Comparison of ENCODE assay signal across 25 cellular contexts in genomic region chr13:21022694-21023325, GRCh38. TPM values are rescaled to one million over a fixed set of nuclear protein-coding genes. Genes with fewer than 3 reads are reported as not detected.
DNase-seq lines count a peak whose midpoint lies in the region; ATAC-seq and TF ChIP-seq lines count a peak whose summit lies in the region.
"Had no signal": no experiment of that assay in that cellular context is flagged by ENCODE, and none has a peak within 500 bp of the region (broad histone marks: within the 10 kb centered on the region; RNA-seq: fewer than 3 reads in every experiment).

No MANE protein-coding gene starts in this region.

- no peaks in the 10 kb centered on the region for H3K9me2 ChIP-seq in HCT116 (ENCODE audit: insufficient read depth)

- POLR2A ChIA-PET in HCT116 (lab: Charles Lee), result no interaction called here

- RAD21 ChIA-PET in HCT116 (lab: Charles Lee; ENCODE audit: low non-redundant PET in 1 of 2, low total read pairs in 2 of 2, uncharacterized antibody in 2 of 2, unreplicated experiment in 2 of 2), result no interaction called here

- no peak overlapping the region for H3K4me2 ChIP-seq in HCT116 (ENCODE audit: low read length)

- H3K27me3 ChIP-seq in HCT116 (ENCODE audit: insufficient read depth, low read length), result no peaks in the 10 kb centered on the region
- H3K27me3 ChIP-seq in neutrophil, result no peaks in the 10 kb centered on the region
- H3K27me3 ChIP-seq: heart right ventricle, suprapubic skin had no signal

- no peak overlapping the region for H3K4me3 Mint-ChIP-seq in natural killer cell
- H3K4me3 Mint-ChIP-seq: activated naive CD8-positive, alpha-beta T cell treated with anti-CD3 and anti-CD28 coated beads, Interleukin-2, amount 10 ng/mL, durations not matched to agents 7 days and 5 days; activated T-helper 1 cell treated with anti-CD3 and anti-CD28 coated beads, Interleukin-12 subunit alpha, Interleukin-12 subunit beta, Interleukin-2, Interleukin-4 antibody, amounts not matched to agents 30 ng/mL and 10 ng/mL and 1 ng/mL, durations not matched to agents 14 hours and 24 hours and 36 hours; CD8-positive, alpha-beta memory T cell; natural killer cell treated with Interleukin-12 subunit alpha and Interleukin-12 subunit beta and Interleukin-15 and Interleukin-18, amount 100 ng/mL, for 72 hours had no signal

- H3K27ac Mint-ChIP-seq in natural killer cell, result peak overlapping the region in 1 of 2 donors; percentile 11
- H3K27ac Mint-ChIP-seq: activated naive CD8-positive, alpha-beta T cell treated with anti-CD3 and anti-CD28 coated beads, Interleukin-2, amount 10 ng/mL, durations not matched to agents 7 days and 5 days; activated T-helper 1 cell treated with anti-CD3 and anti-CD28 coated beads, Interleukin-12 subunit alpha, Interleukin-12 subunit beta, Interleukin-2, Interleukin-4 antibody, amounts not matched to agents 30 ng/mL and 10 ng/mL and 1 ng/mL, durations not matched to agents 14 hours and 24 hours and 36 hours; natural killer cell treated with Interleukin-12 subunit alpha and Interleukin-12 subunit beta and Interleukin-15 and Interleukin-18, amount 100 ng/mL, for 72 hours had no signal

- no peak for DNase-seq in HCT116 (ENCODE audit: low read depth, low spot score)
- DNase-seq in NCI-H2227 (lab: John Stamatoyannopoulos, UW; ENCODE audit: unreplicated experiment), result peak; percentile 66
- no peak for DNase-seq in epithelial cell of proximal tubule (ENCODE audit: low read depth)
- DNase-seq in natural killer cell, result no peak
- no peak for DNase-seq in SKM-1 (lab: John Stamatoyannopoulos, UW; ENCODE audit: unreplicated experiment)
- no peak for DNase-seq in epidermal melanocyte (ENCODE audit: insufficient read length, low spot score)
- no peak for DNase-seq in GM19240 (ENCODE audit: insufficient read length, low spot score)
- DNase-seq: activated CD4-positive, alpha-beta T cell treated with anti-CD3 and anti-CD28 coated beads for 1 hour; activated naive CD8-positive, alpha-beta T cell treated with anti-CD3 and anti-CD28 coated beads, Interleukin-2, amount 10 ng/mL, durations not matched to agents 7 days and 5 days; CD8-positive, alpha-beta memory T cell; cortex of kidney; DMS53; heart right ventricle; mesenchymal stem cell; NCI-H526 treated with DMSO at 0.1 percent for 48 hours; stimulated activated CD4-positive, alpha-beta T cell treated with anti-CD3 and anti-CD28 coated beads, Interleukin-12 subunit alpha, Interleukin-12 subunit beta, amount 100 ng/mL, for 4 hours; stimulated activated CD8-positive, alpha-beta memory T cell treated with anti-CD3 and anti-CD28 coated beads, Interleukin-4, amount 100 ng/mL, for 48 hours; T1000 had no signal

- H3K27ac ChIP-seq in HCT116 (ENCODE audit: low read depth, low read length), result no peak overlapping the region
- H3K27ac ChIP-seq in neutrophil, result peak overlapping the region; percentile 44
- H3K27ac ChIP-seq: heart right ventricle, suprapubic skin had no signal

- peaks cover 6 to 12% of the 10 kb centered on the region in 2 experiments; a peak in 3 of 4 replicates for H3K4me1 ChIP-seq in HCT116 (ENCODE audit: control insufficient read depth in 1 of 2, insufficient read depth in 2 of 2, low read length in 2 of 2)
- peaks cover 14 to 20% of the 10 kb centered on the region in 2 experiments for H3K4me1 ChIP-seq in neutrophil (ENCODE audit: control insufficient read depth in 1 of 2, insufficient read depth in 1 of 2, low read depth in 1 of 2, low read length in 1 of 2)
- H3K4me1 ChIP-seq: suprapubic skin had no signal

- H4K20me1 ChIP-seq in HCT116 (ENCODE audit: insufficient read depth), result 0 out of 2 replicates have a peak, but pooled peaks cover 5% of the 10 kb centered on the region

- CTCF ChIA-PET in HCT116 (lab: Charles Lee), result no interaction called here

- TF ChIP-seq RAD21 in HCT116 (IDR thresholded peaks at IDR 0.05; ENCODE audit: low read depth), result no peak

- TF ChIP-seq CTCF in HCT116 (IDR thresholded peaks at IDR 0.05 in 2 of 3, conservative IDR thresholded peaks at IDR 0.05 in 1 of 3; ENCODE audit: borderline replicate concordance in 1 of 3, insufficient read depth in 1 of 3, low read depth in 2 of 3, low read length in 2 of 3), result 0 out of 6 replicates have a peak, but pooled peaks of 1 of the 3 experiments have one; percentile 12
- TF ChIP-seq CTCF in epithelial cell of proximal tubule (conservative IDR thresholded peaks at IDR 0.05; ENCODE audit: low read depth, low read length), result peak; percentile 26
- no peak for TF ChIP-seq CTCF in neutrophil (IDR thresholded peaks at IDR 0.05)
- no peak for TF ChIP-seq CTCF in natural killer cell (IDR thresholded peaks at IDR 0.05)

- TF ChIP-seq POLR2A in HCT116 (IDR thresholded peaks at IDR 0.05; ENCODE audit: borderline replicate concordance, extremely low read depth, insufficient read depth, insufficient read length), result no peak

- H3K9ac ChIP-seq in HCT116 (ENCODE audit: low read length), result no peak overlapping the region

- H3K4me3 ChIP-seq in HCT116 (replicated peaks in 1 of 2; ENCODE audit: low read depth in 1 of 2, low read length in 2 of 2) (no peak overlapping the region), epithelial cell of proximal tubule (ENCODE audit: low read depth, low read length) (no peak overlapping the region), neutrophil (ENCODE audit: low read depth in 1 of 2, low read length in 1 of 2) (no peak overlapping the region)
- H3K4me3 ChIP-seq: GM12878, HAP-1, heart right ventricle, suprapubic skin had no signal

- ATAC-seq in HCT116, result 0 out of 2 replicates have a peak, but pooled peaks have one; percentile 44
- no peak for ATAC-seq in natural killer cell
- ATAC-seq: GM12878; heart right ventricle; natural killer cell treated with Interleukin-12 subunit alpha and Interleukin-12 subunit beta and Interleukin-15 and Interleukin-18, amount 100 ng/mL, for 72 hours; Panc1 had no signal

- H3K36me3 Mint-ChIP-seq in natural killer cell, result no peaks in the 10 kb centered on the region
- H3K36me3 Mint-ChIP-seq: activated naive CD8-positive, alpha-beta T cell treated with anti-CD3 and anti-CD28 coated beads, Interleukin-2, amount 10 ng/mL, durations not matched to agents 7 days and 5 days; CD8-positive, alpha-beta memory T cell; natural killer cell treated with Interleukin-12 subunit alpha and Interleukin-12 subunit beta and Interleukin-15 and Interleukin-18, amount 100 ng/mL, for 72 hours had no signal

- H2AFZ ChIP-seq in HCT116 (ENCODE audit: low read depth, low read length, poor library complexity, severe bottlenecking), result no peak overlapping the region

- H3K36me3 ChIP-seq in HCT116 (ENCODE audit: control insufficient read depth in 1 of 2, insufficient read depth in 2 of 2, low read length in 2 of 2) (no peaks in the 10 kb centered on the region), neutrophil (peaks cover 4% of the 10 kb centered on the region)
- H3K36me3 ChIP-seq: heart right ventricle, suprapubic skin had no signal

- H3K79me2 ChIP-seq in HCT116 (ENCODE audit: insufficient read depth, low read length), result peaks cover 63% of the 10 kb centered on the region

- H3K4me1 Mint-ChIP-seq in natural killer cell, result peaks cover 22 to 30% of the 10 kb centered on the region in 2 donors

- H3K9me3 ChIP-seq in HCT116 (ENCODE audit: control insufficient read depth in 1 of 2, insufficient read depth in 1 of 2, low read depth in 1 of 2, low read length in 2 of 2), result no peaks in the 10 kb centered on the region
- H3K9me3 ChIP-seq in neutrophil, result no peaks in the 10 kb centered on the region
- H3K9me3 ChIP-seq: HAP-1, heart right ventricle, suprapubic skin had no signal

- no TSS peak for BruUV-seq in HCT116 (replicated peaks; lab: Mats Ljungman, UMichigan)

- H3K27me3 Mint-ChIP-seq in natural killer cell (ENCODE audit: low read depth in 2 of 2), result no peaks in the 10 kb centered on the region
- H3K27me3 Mint-ChIP-seq: natural killer cell treated with Interleukin-12 subunit alpha and Interleukin-12 subunit beta and Interleukin-15 and Interleukin-18, amount 100 ng/mL, for 72 hours had no signal

- intact Hi-C loops in HCT116 (cut with micrococcal nuclease) (no loop called here), natural killer cell (cut with micrococcal nuclease) (no loop called here)

- no peaks in the 10 kb centered on the region for H3K9me3 Mint-ChIP-seq in natural killer cell
- H3K9me3 Mint-ChIP-seq: activated naive CD8-positive, alpha-beta T cell treated with anti-CD3 and anti-CD28 coated beads, Interleukin-2, amount 10 ng/mL, durations not matched to agents 7 days and 5 days; activated T-helper 1 cell treated with anti-CD3 and anti-CD28 coated beads, Interleukin-12 subunit alpha, Interleukin-12 subunit beta, Interleukin-2, Interleukin-4 antibody, amounts not matched to agents 30 ng/mL and 10 ng/mL and 1 ng/mL, durations not matched to agents 14 hours and 24 hours and 36 hours; CD8-positive, alpha-beta memory T cell; natural killer cell treated with Interleukin-12 subunit alpha and Interleukin-12 subunit beta and Interleukin-15 and Interleukin-18, amount 100 ng/mL, for 72 hours had no signal

TF ChIP-seq in HCT116, 20 proteins besides CTCF, POLR2A, EP300 and RAD21 (continues in another document):
- TF ChIP-seq SIN3A (IDR thresholded peaks at IDR 0.05; ENCODE audit: low read depth) (no peak), POLR2AphosphoS5 (IDR thresholded peaks at IDR 0.05; ENCODE audit: low read depth, low read length) (no peak)
- TF ChIP-seq, protein P1, sequence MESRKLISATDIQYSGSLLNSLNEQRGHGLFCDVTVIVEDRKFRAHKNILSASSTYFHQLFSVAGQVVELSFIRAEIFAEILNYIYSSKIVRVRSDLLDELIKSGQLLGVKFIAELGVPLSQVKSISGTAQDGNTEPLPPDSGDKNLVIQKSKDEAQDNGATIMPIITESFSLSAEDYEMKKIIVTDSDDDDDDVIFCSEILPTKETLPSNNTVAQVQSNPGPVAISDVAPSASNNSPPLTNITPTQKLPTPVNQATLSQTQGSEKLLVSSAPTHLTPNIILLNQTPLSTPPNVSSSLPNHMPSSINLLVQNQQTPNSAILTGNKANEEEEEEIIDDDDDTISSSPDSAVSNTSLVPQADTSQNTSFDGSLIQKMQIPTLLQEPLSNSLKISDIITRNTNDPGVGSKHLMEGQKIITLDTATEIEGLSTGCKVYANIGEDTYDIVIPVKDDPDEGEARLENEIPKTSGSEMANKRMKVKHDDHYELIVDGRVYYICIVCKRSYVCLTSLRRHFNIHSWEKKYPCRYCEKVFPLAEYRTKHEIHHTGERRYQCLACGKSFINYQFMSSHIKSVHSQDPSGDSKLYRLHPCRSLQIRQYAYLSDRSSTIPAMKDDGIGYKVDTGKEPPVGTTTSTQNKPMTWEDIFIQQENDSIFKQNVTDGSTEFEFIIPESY (IDR thresholded peaks at IDR 0.05; ENCODE audit: extremely low read depth, insufficient replicate concordance, low read length), result no peak

RNA-seq across cellular contexts. Expression of gene LATS2, which starts 38.6 kb away (rescaled TPM):
- total RNA-seq in HCT116 (2021; ENCODE audit: unreplicated experiment) (18.8 TPM), epithelial cell of proximal tubule (17.1 and 22.1 TPM in 2 replicates), natural killer cell (10 to 100 TPM; 28.8 to 34.8 (median 29.0) TPM)
- 6.2 and 8.7 TPM in 2 replicates for polyA plus RNA-seq in HCT116 (2012)
